ENCODE assay signal across 8 cellular contexts in genomic region chr2:85437488-85438290, GRCh38. TPM values are rescaled to one million over a fixed set of nuclear protein-coding genes. Genes with fewer than 3 reads are reported as not detected.
DNase-seq lines count a peak whose midpoint lies in the region; ATAC-seq, FAIRE-seq and TF ChIP-seq lines count a peak whose summit lies in the region.

No MANE protein-coding gene starts in this region.

- peaks cover 35 to 39% of the 10 kb centered on the region in 2 donors for H3K4me1 ChIP-seq in adrenal gland (replicated peaks in 1 of 2)

- no peaks in the 10 kb centered on the region for H3K27me3 ChIP-seq in adrenal gland

- peak overlapping the region in 1 of 4 donors; percentile 63 for H3K4me3 ChIP-seq in adrenal gland

- intact Hi-C loops in adrenal gland (cut with DNase I), result loop anchor here (5.0 kb wide), 1 partner anchor 100 kb away; the partner anchor contains the start of gene MAT2A (in 2 of the 2)
- intact Hi-C loops in left ventricle myocardium superior (cut with micrococcal nuclease), result no loop called here

- no peaks in the 10 kb centered on the region for H3K36me3 ChIP-seq in adrenal gland (replicated peaks in 1 of 2)

- TF ChIP-seq CTCF in adrenal gland (IDR thresholded peaks at IDR 0.05), result no peak

- peak overlapping the region; percentile 80 to 100 (median 88) for H3K27ac ChIP-seq in adrenal gland

- WGBS in adrenal gland, 4 donors, result 3 to 6% (median 4%) methylated on average over 11 to 69 of the region's 69 CpGs

- FAIRE-seq in urothelium cell line (lab: Jason Lieb, UNC), result no peak

- peak; percentile 78 for DNase-seq in ELF-1 (ENCODE audit: low read depth, low spot score)
- DNase-seq in LHCN-M2 (ENCODE audit: low read depth), result peak; percentile 91
- DNase-seq in T follicular helper cell (ENCODE audit: low read depth), result peak; percentile 61
- peak; percentile 87 to 95 (median 92) for DNase-seq in adrenal gland
- DNase-seq in left ventricle myocardium superior, result peak; percentile 95
- peak; percentile 91 for DNase-seq in putamen (ENCODE audit: low spot score)
- DNase-seq in urothelium cell line (ENCODE audit: low spot score), result peak; percentile 66

- no peaks in the 10 kb centered on the region for H3K9me3 ChIP-seq in adrenal gland (replicated peaks in 1 of 3)

- peak; percentile 81 for ATAC-seq in GM21737 (IDR thresholded peaks at IDR 0.05; ENCODE audit: unreplicated experiment)
- ATAC-seq in left ventricle myocardium superior, result peak; percentile 83

- peak; percentile 81 to 96 for TF ChIP-seq POLR2A in adrenal gland (IDR thresholded peaks at IDR 0.05)

RNA-seq across cellular contexts. Expression of gene SH2D6, which starts 19.2 kb away (rescaled TPM):
- total RNA-seq in LHCN-M2 (2014; rRNA removed) (5.9 and 8.0 TPM in 2 replicates), adrenal gland (1 to 10 TPM in 1 of 8 donors, under 1 TPM in 2, not detected in 5; 0.69 to 1.4 (median 0.74) TPM), left ventricle myocardium superior (not detected)
- polyA plus RNA-seq in LHCN-M2 (2012), result 6.4 TPM
- polyA plus RNA-seq in adrenal gland, result 1 to 10 TPM in 2 of 3 donors, under 1 TPM in 1; 0.53 to 4.2 (median 1.3) TPM

RNA-seq across cellular contexts. Expression of gene CAPG, which starts 27.5 kb away (rescaled TPM):
- total RNA-seq in LHCN-M2 (2014; rRNA removed) (156 and 172 TPM in 2 replicates), adrenal gland (100 to 1,000 TPM in 1 of 8 donors, 10 to 100 TPM in 7; 17.5 to 104 (median 41.4) TPM), left ventricle myocardium superior (6.1 TPM)
- 118 TPM for polyA plus RNA-seq in LHCN-M2 (2012)
- polyA plus RNA-seq in adrenal gland, result 100 to 1,000 TPM in 1 of 3 donors, 10 to 100 TPM in 2; 13.8 to 192 (median 71.2) TPM
